In the genomic region with DNA sequence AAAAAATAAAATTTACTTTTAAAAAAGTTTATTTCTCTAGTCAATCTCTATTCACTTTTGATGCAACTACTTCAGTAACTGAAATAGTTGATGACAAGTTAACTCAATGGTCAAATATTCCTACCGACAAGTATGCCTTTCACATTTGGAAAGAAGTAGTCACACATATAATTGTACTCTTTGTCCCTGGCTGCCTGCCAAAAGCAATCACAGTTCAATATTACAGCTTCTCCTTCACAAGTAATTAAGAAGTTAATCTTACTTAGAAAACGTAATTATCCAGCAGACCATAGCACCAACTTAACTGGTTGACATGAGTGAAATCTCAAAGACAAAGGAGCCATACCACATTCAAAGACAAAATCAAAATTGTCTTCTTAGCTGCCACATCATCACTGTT, we compare ENCODE assay signal across 24 cellular contexts.
"Had no signal": no experiment of that assay in that cellular context is flagged by ENCODE, and none has a peak within 500 bp of the region (broad histone marks: within the 10 kb centered on the region; RNA-seq: fewer than 3 reads in every experiment).

No MANE protein-coding gene starts in this region.

- H3K27ac ChIP-seq: colonic mucosa, epithelial cell of prostate, gastrocnemius medialis, left lung, neural progenitor cell, parathyroid adenoma, right atrium auricular region, testis, tibial artery, upper lobe of left lung had no signal

- ATAC-seq: esophagus mucosa; gastrocnemius medialis; left lung; naive thymus-derived CD4-positive, alpha-beta T cell; sciatic nerve; stimulated activated effector memory CD8-positive, alpha-beta T cell treated with anti-CD3 and anti-CD28 coated beads, Interleukin-12 subunit alpha, Interleukin-12 subunit beta, amount 100 ng/mL, for 72 hours; stimulated activated naive CD8-positive, alpha-beta T cell treated with anti-CD3 and anti-CD28 coated beads, Interleukin-15, Interleukin-2, amounts not matched to agents 100 U/mL and 50 U/mL, for 24 hours had no signal

- H3K4me3 ChIP-seq: colonic mucosa, gastrocnemius medialis, left lung, neural progenitor cell, right atrium auricular region, testis, tibial artery, upper lobe of left lung had no signal

- H3K27me3 ChIP-seq: colonic mucosa, gastrocnemius medialis, left lung, neural progenitor cell, right atrium auricular region, testis, tibial artery, upper lobe of left lung had no signal

- DNase-seq: colonic mucosa; effector CD8-positive, alpha-beta T cell; endodermal cell; foreskin fibroblast; gastrocnemius medialis; head of caudate nucleus; kidney; left lung; mesenchymal stem cell; naive thymus-derived CD4-positive, alpha-beta T cell; stimulated activated CD4-positive, alpha-beta T cell treated with anti-CD3 and anti-CD28 coated beads, Interleukin-2, amount 100 ng/mL, for 24 hours; stimulated activated CD4-positive, alpha-beta T cell treated with anti-CD3 and anti-CD28 coated beads, Interleukin-4, amount 100 ng/mL, for 24 hours; stimulated activated naive CD8-positive, alpha-beta T cell treated with anti-CD3 and anti-CD28 coated beads, Interleukin-15, Interleukin-2, amounts not matched to agents 100 U/mL and 50 U/mL, for 24 hours; substantia nigra; testis; tibial artery; upper lobe of left lung had no signal

- H3K9me3 ChIP-seq: colonic mucosa, gastrocnemius medialis, left lung, right atrium auricular region, testis, tibial artery, upper lobe of left lung had no signal

- H3K4me1 ChIP-seq: colonic mucosa, gastrocnemius medialis, left lung, right atrium auricular region, testis, tibial artery had no signal

- H3K36me3 ChIP-seq: colonic mucosa, gastrocnemius medialis, left lung, neural progenitor cell, right atrium auricular region, tibial artery, upper lobe of left lung had no signal
